In genomic region chr4:46393606-46394005, GRCh38 we compare ENCODE assay signal across 30 cellular contexts.
"Had no signal": no experiment of that assay in that cellular context is flagged by ENCODE, and none has a peak within 500 bp of the region (broad histone marks: within the 10 kb centered on the region; RNA-seq: fewer than 3 reads in every experiment).

No MANE protein-coding gene starts in this region.

- H3K27ac ChIP-seq: gastrocnemius medialis, hepatocyte, right atrium auricular region, thyroid gland, upper lobe of left lung, vagina, WERI-Rb-1 had no signal

- H3K4me2 ChIP-seq: hepatocyte, smooth muscle cell had no signal

- H2AFZ ChIP-seq: hepatocyte had no signal

- ATAC-seq: activated CD4-positive, CD25-positive, alpha-beta regulatory T cell treated with anti-CD3 and anti-CD28 coated beads, Interleukin-2, amount 50 U/mL, for 24 hours; activated naive CD8-positive, alpha-beta T cell treated with anti-CD3 and anti-CD28 coated beads, Interleukin-2, amount 50 U/mL, for 24 hours; effector memory CD8-positive, alpha-beta T cell; gastrocnemius medialis; left cardiac atrium; left ventricle myocardium superior; mucosa of descending colon; natural killer cell treated with Interleukin-12 subunit alpha and Interleukin-12 subunit beta and Interleukin-15 and Interleukin-18, amount 100 ng/mL, for 72 hours; stimulated activated memory B cell treated with anti-CD40 and anti-IgM and Interleukin-4, amounts not matched to agents 10 μg/mL and 1 μg/mL and 100 μg/mL, for 72 hours; stimulated activated naive CD8-positive, alpha-beta T cell treated with anti-CD3 and anti-CD28 coated beads, Interleukin-15, amount 100 ng/mL, for 72 hours had no signal

- H3K9me3 ChIP-seq: gastrocnemius medialis, mucosa of descending colon, right atrium auricular region, thyroid gland, upper lobe of left lung, vagina had no signal

- H3K27me3 ChIP-seq: thyroid gland, vagina had no signal

- DNase-seq: activated CD4-positive, alpha-beta T cell treated with anti-CD3 and anti-CD28 coated beads for 48 hours; activated CD4-positive, alpha-beta T cell treated with anti-CD3 and anti-CD28 coated beads, Interleukin-2, amount 50 U/mL, for 48 hours; activated CD8-positive, alpha-beta memory T cell treated with anti-CD3 and anti-CD28 coated beads for 24 hours; activated CD8-positive, alpha-beta memory T cell treated with anti-CD3 and anti-CD28 coated beads, Interleukin-2, amount 50 U/mL, for 4 hours; activated naive CD8-positive, alpha-beta T cell treated with anti-CD3 and anti-CD28 coated beads, Interleukin-2, amount 50 U/mL, for 24 hours; activated T-cell treated with anti-CD3 and anti-CD28 coated beads, Interleukin-2, amount 50 U/mL, for 1 hour; amygdala; caudate nucleus; cortex of kidney; effector memory CD8-positive, alpha-beta T cell; erythroblast; gastrocnemius medialis; left cardiac atrium; left ventricle myocardium superior; mucosa of descending colon; stimulated activated CD4-positive, alpha-beta T cell treated with anti-CD3 and anti-CD28 coated beads, Interleukin-1b, Interleukin-23, amount 100 ng/mL, for 48 hours; stimulated activated CD4-positive, alpha-beta T cell treated with anti-CD3 and anti-CD28 coated beads, Interleukin-4, amount 100 ng/mL, for 4 hours; stimulated activated CD8-positive, alpha-beta memory T cell treated with anti-CD3 and anti-CD28 coated beads, Interleukin-4, amount 100 ng/mL, for 48 hours; stimulated activated naive CD8-positive, alpha-beta T cell treated with anti-CD3 and anti-CD28 coated beads, Interleukin-15, amount 100 ng/mL, for 72 hours; substantia nigra; thyroid gland; upper lobe of left lung; WERI-Rb-1 had no signal

- H3K36me3 ChIP-seq: gastrocnemius medialis, right atrium auricular region, thyroid gland, upper lobe of left lung, vagina, WERI-Rb-1 had no signal

- H3K79me2 ChIP-seq: hepatocyte had no signal

- H3K4me3 ChIP-seq: gastrocnemius medialis, hepatocyte, mucosa of descending colon, right atrium auricular region, smooth muscle cell, thyroid gland, upper lobe of left lung, vagina had no signal
